ENCODE assay signal across 13 cellular contexts in the genomic region with DNA sequence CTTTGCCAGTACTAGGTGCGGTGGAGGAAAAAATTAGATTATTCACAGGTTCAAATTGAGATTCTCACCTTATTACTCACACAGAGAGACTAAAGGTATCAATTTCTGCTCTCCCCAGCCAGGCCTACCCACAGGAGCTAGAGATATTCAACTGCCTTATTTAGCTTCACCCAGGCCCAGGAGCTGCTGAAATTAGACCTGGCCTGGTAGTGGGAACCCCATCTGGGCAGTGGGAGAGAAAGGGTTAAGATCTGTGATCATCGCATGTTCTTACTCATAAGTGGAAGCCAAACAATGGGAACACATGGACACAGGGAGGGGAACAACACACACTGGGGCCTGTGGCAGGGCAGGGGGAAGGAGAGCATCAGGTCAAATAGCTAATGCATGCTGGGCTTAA. TPM values are rescaled to one million over a fixed set of nuclear protein-coding genes. Genes with fewer than 3 reads are reported as not detected.
DNase-seq lines count a peak whose midpoint lies in the region; ATAC-seq, FAIRE-seq and TF ChIP-seq lines count a peak whose summit lies in the region.
"Had no signal": no experiment of that assay in that cellular context is flagged by ENCODE, and none has a peak within 500 bp of the region (broad histone marks: within the 10 kb centered on the region; RNA-seq: fewer than 3 reads in every experiment).

No MANE protein-coding gene starts in this region.

- H3K4me3 ChIP-seq in CD8-positive, alpha-beta memory T cell (ENCODE audit: low read length), result no peak overlapping the region
- H3K4me3 ChIP-seq in brain microvascular endothelial cell (ENCODE audit: low read depth, low read length) (no peak overlapping the region), lower lobe of right lung (no peak overlapping the region), spleen (no peak overlapping the region)
- H3K4me3 ChIP-seq: ovary had no signal

- intact Hi-C loops in lower lobe of right lung (cut with DNase I), result no loop called here
- intact Hi-C loops in spleen (cut with DNase I; ENCODE audit: low total_unique reads), result no loop called here

- H3K9me3 Mint-ChIP-seq in CD8-positive, alpha-beta memory T cell, result no peaks in the 10 kb centered on the region
- no peaks in the 10 kb centered on the region; the same call in 1 of the 2 replicates for H3K9me3 Mint-ChIP-seq in HFFc6
- H3K9me3 Mint-ChIP-seq: activated naive CD4-positive, alpha-beta T cell treated with anti-CD3 and anti-CD28 coated beads, Interleukin-2, amount 50 U/mL, for 24 hours had no signal

- peak overlapping the region in 6 of 7 donors; percentile 11 to 54 (median 38) for H3K4me3 Mint-ChIP-seq in CD8-positive, alpha-beta memory T cell
- H3K4me3 Mint-ChIP-seq in HFFc6, result peak overlapping the region; percentile 95
- H3K4me3 Mint-ChIP-seq: activated naive CD4-positive, alpha-beta T cell treated with anti-CD3 and anti-CD28 coated beads, Interleukin-2, amount 50 U/mL, for 24 hours had no signal

- no peak for DNase-seq in CD8-positive, alpha-beta memory T cell
- DNase-seq in HFFc6, result no peak
- DNase-seq in brain microvascular endothelial cell, result no peak
- DNase-seq in lower lobe of right lung, result no peak
- no peak for DNase-seq in urothelium cell line (ENCODE audit: low spot score)
- no peak for DNase-seq in LoVo (ENCODE audit: low spot score)
- no peak for DNase-seq in spleen
- DNase-seq: NCI-H187 treated with DMSO at 0.1 percent for 48 hours; ovary; stimulated activated CD4-positive, alpha-beta T cell treated with anti-CD3 and anti-CD28 coated beads, Interleukin-4, amount 100 ng/mL, for 4 hours; WERI-Rb-1 had no signal

- H3K27ac Mint-ChIP-seq in CD8-positive, alpha-beta memory T cell, result peak overlapping the region in 3 of 8 donors; percentile 7 to 84 (median 65)
- H3K27ac Mint-ChIP-seq in HFFc6, result peak overlapping the region; percentile 100

- peaks cover 66% of the 10 kb centered on the region for H3K4me1 ChIP-seq in CD8-positive, alpha-beta memory T cell (ENCODE audit: insufficient read depth, low read length)
- H3K4me1 ChIP-seq in lower lobe of right lung, result peaks cover 70% of the 10 kb centered on the region
- peaks cover 24 to 75% (median 58%) of the 10 kb centered on the region in 6 donors for H3K4me1 ChIP-seq in spleen

- no peaks in the 10 kb centered on the region for H3K36me3 Mint-ChIP-seq in CD8-positive, alpha-beta memory T cell
- H3K36me3 Mint-ChIP-seq in HFFc6 (ENCODE audit: low read depth), result peaks cover 32% of the 10 kb centered on the region; the same call in 1 of the 2 replicates
- H3K36me3 Mint-ChIP-seq: activated naive CD4-positive, alpha-beta T cell treated with anti-CD3 and anti-CD28 coated beads, Interleukin-2, amount 50 U/mL, for 24 hours had no signal

- WGBS in spleen, 5 donors, result 67 to 92% (median 78%) methylated on average over 2 of the region's 2 CpGs

- no peak for TF ChIP-seq POLR2A in spleen (IDR thresholded peaks at IDR 0.05)

- H3K4me1 Mint-ChIP-seq in CD8-positive, alpha-beta memory T cell, result peaks cover 68 to 75% (median 72%) of the 10 kb centered on the region in 3 donors
- peaks cover 85% of the 10 kb centered on the region for H3K4me1 Mint-ChIP-seq in HFFc6 (ENCODE audit: low read depth)

- CTCF ChIA-PET in CD8-positive, alpha-beta memory T cell (lab: Charles Lee), result interaction anchor here (3.1 to 4.8 kb wide), 2 partner anchors 14 to 147 kb away, joined by 12 to 22 read pairs; no protein-coding TSS in a partner anchor

- H3K27me3 Mint-ChIP-seq in CD8-positive, alpha-beta memory T cell, result no peaks in the 10 kb centered on the region
- peaks cover 19% of the 10 kb centered on the region for H3K27me3 Mint-ChIP-seq in HFFc6 (ENCODE audit: insufficient read depth)
- H3K27me3 Mint-ChIP-seq: activated naive CD4-positive, alpha-beta T cell treated with anti-CD3 and anti-CD28 coated beads, Interleukin-2, amount 50 U/mL, for 24 hours had no signal

- H3K36me3 ChIP-seq in CD8-positive, alpha-beta memory T cell (ENCODE audit: insufficient read depth, low read length), result no peaks in the 10 kb centered on the region
- no peaks in the 10 kb centered on the region for H3K36me3 ChIP-seq in brain microvascular endothelial cell (replicated peaks)
- no peaks in the 10 kb centered on the region for H3K36me3 ChIP-seq in lower lobe of right lung
- no peaks in the 10 kb centered on the region for H3K36me3 ChIP-seq in spleen
- H3K36me3 ChIP-seq: ovary, WERI-Rb-1 had no signal

- FAIRE-seq in urothelium cell line (lab: Jason Lieb, UNC), result no peak
- FAIRE-seq: HepG2 had no signal

- H3K27ac ChIP-seq in CD8-positive, alpha-beta memory T cell (ENCODE audit: low read depth, low read length), result no peak overlapping the region
- H3K27ac ChIP-seq in brain microvascular endothelial cell (peak overlapping the region; percentile 99), lower lobe of right lung (peak overlapping the region; percentile 90), spleen (peak overlapping the region in 4 of 8 donors; percentile 61 to 81 (median 66))
- H3K27ac ChIP-seq: ovary, WERI-Rb-1 had no signal

- TF ChIP-seq CTCF in HFFc6 (IDR thresholded peaks at IDR 0.05) (no peak), brain microvascular endothelial cell (IDR thresholded peaks at IDR 0.05; ENCODE audit: low read depth, low read length, missing control alignments) (no peak), lower lobe of right lung (IDR thresholded peaks at IDR 0.05) (no peak), spleen (IDR thresholded peaks at IDR 0.05 in 8 of 11, conservative IDR thresholded peaks at IDR 0.05 in 3 of 11) (no peak)

- ATAC-seq in lower lobe of right lung, result no peak
- ATAC-seq: HepG2 had no signal

- POLR2A ChIA-PET in CD8-positive, alpha-beta memory T cell (lab: Charles Lee), result no interaction called here

- no peaks in the 10 kb centered on the region for H3K9me3 ChIP-seq in CD8-positive, alpha-beta memory T cell (ENCODE audit: low read length)
- no peaks in the 10 kb centered on the region for H3K9me3 ChIP-seq in lower lobe of right lung
- H3K9me3 ChIP-seq in spleen, result peaks cover 0 to under 1% (median 0%) of the 10 kb centered on the region in 8 donors
- H3K9me3 ChIP-seq: ovary had no signal

- in situ Hi-C loops in brain microvascular endothelial cell (cut with HindIII; ENCODE audit: low pct_ligation_motif_present, low sequenced_read_pairs), result no loop called here

- no peaks in the 10 kb centered on the region for H3K27me3 ChIP-seq in CD8-positive, alpha-beta memory T cell (ENCODE audit: insufficient read depth, low read length, poor library complexity, severe bottlenecking)
- H3K27me3 ChIP-seq in brain microvascular endothelial cell (replicated peaks) (no peaks in the 10 kb centered on the region), lower lobe of right lung (ENCODE audit: low read depth) (no peaks in the 10 kb centered on the region), spleen (replicated peaks in 1 of 7) (no peaks in the 10 kb centered on the region)
- H3K27me3 ChIP-seq: ovary had no signal

RNA-seq across cellular contexts. Expression of a gene that starts 20.9 kb away (rescaled TPM):
- total RNA-seq in CD8-positive, alpha-beta memory T cell, result 100 to 1,000 TPM; 146 to 147 TPM
- 32.4 TPM for polyA plus RNA-seq in CD8-positive, alpha-beta memory T cell
- 100 to 1,000 TPM; 199 to 252 (median 233) TPM for total RNA-seq in HFFc6 (2021; fragmentation: NEBNext Ultra II Directional; extraction: Animal tissue kit (Norgen Biotek cat#: 25700))
- total RNA-seq in lower lobe of right lung, result 127 TPM
- 10 to 100 TPM; 18.6 to 50.8 (median 36.4) TPM for total RNA-seq in spleen
- polyA plus RNA-seq in spleen, result 1 to 10 TPM; 1.9 to 4.6 (median 2.2) TPM
